Comparison of ENCODE assay signal across 14 cellular contexts in genomic region chr9:133801739-133802138, GRCh38.
DNase-seq lines count a peak whose midpoint lies in the region; ATAC-seq and TF ChIP-seq lines count a peak whose summit lies in the region.
"Had no signal": no experiment of that assay in that cellular context is flagged by ENCODE, and none has a peak within 500 bp of the region (broad histone marks: within the 10 kb centered on the region; RNA-seq: fewer than 3 reads in every experiment).

No MANE protein-coding gene starts in this region.

- H3K36me3 ChIP-seq in NT2/D1 (ENCODE audit: insufficient read depth, insufficient read length, low read length), result peaks cover 56% of the 10 kb centered on the region
- H3K36me3 ChIP-seq in trophoblast cell (ENCODE audit: control insufficient read depth in 1 of 2, insufficient read depth in 2 of 2, low read length in 2 of 2), result peaks cover 89 to 94% of the 10 kb centered on the region in 2 experiments
- H3K36me3 ChIP-seq in mesenchymal stem cell (ENCODE audit: control insufficient read depth in 1 of 2, insufficient read depth in 2 of 2, low read depth in 1 of 2, low read length in 2 of 2), result peaks cover 6 to 100% of the 10 kb centered on the region in 2 experiments

- peaks cover 1% of the 10 kb centered on the region for H3K79me2 ChIP-seq in trophoblast cell (ENCODE audit: control insufficient read depth, insufficient read depth, low read length, poor library complexity)

- TF ChIP-seq CTCF in endothelial cell (IDR thresholded peaks at IDR 0.05; ENCODE audit: unreplicated experiment), result no peak
- TF ChIP-seq CTCF in osteocyte (IDR thresholded peaks at IDR 0.05), result no peak

- H4K91ac ChIP-seq in trophoblast cell (ENCODE audit: low read depth, low read length) (no peak overlapping the region), mesenchymal stem cell (ENCODE audit: low read length) (no peak overlapping the region)

- H3K9me3 Mint-ChIP-seq in endothelial cell (ENCODE audit: unreplicated experiment) (no peaks in the 10 kb centered on the region), osteocyte (ENCODE audit: unreplicated experiment) (no peaks in the 10 kb centered on the region)
- H3K9me3 Mint-ChIP-seq: CD4-positive, alpha-beta memory T cell; H9 had no signal

- H2BK120ac ChIP-seq in trophoblast cell (ENCODE audit: insufficient read depth, low read length, poor library complexity) (no peak overlapping the region), mesenchymal stem cell (ENCODE audit: low read depth, low read length) (no peak overlapping the region)

- H3K27me3 Mint-ChIP-seq in endothelial cell (ENCODE audit: unreplicated experiment) (peaks cover 8% of the 10 kb centered on the region), osteocyte (ENCODE audit: unreplicated experiment) (no peaks in the 10 kb centered on the region)
- H3K27me3 Mint-ChIP-seq: B cell; CD4-positive, alpha-beta memory T cell had no signal

- no peak overlapping the region for H3K4ac ChIP-seq in trophoblast cell (ENCODE audit: low read depth, low read length)
- no peak overlapping the region for H3K4ac ChIP-seq in mesenchymal stem cell (ENCODE audit: low read depth in 1 of 2, low read length in 2 of 2)

- H3K9ac ChIP-seq in NT2/D1 (ENCODE audit: insufficient read length, low read depth) (peak overlapping the region; percentile 17), trophoblast cell (ENCODE audit: low read length) (no peak overlapping the region), mesenchymal stem cell (ENCODE audit: low read length) (no peak overlapping the region)
- H3K9ac ChIP-seq: GM23248 had no signal

- no peaks in the 10 kb centered on the region for H3K27me3 ChIP-seq in NT2/D1 (ENCODE audit: insufficient read depth, insufficient read length)
- H3K27me3 ChIP-seq in trophoblast cell (ENCODE audit: insufficient read depth, low read length), result no peaks in the 10 kb centered on the region
- no peaks in the 10 kb centered on the region for H3K27me3 ChIP-seq in mesenchymal stem cell (ENCODE audit: control insufficient read depth in 1 of 2, insufficient read depth in 1 of 2, low read length in 2 of 2)

- DNase-seq in NT2/D1 (ENCODE audit: low read depth, low spot score), result no peak
- no peak for DNase-seq in endothelial cell (ENCODE audit: low spot score)
- no peak for DNase-seq in trophoblast cell
- no peak for DNase-seq in T-helper 9 cell
- no peak for DNase-seq in osteocyte (ENCODE audit: extremely low spot score, unreplicated experiment)
- DNase-seq in mesenchymal stem cell, result no peak
- DNase-seq: CD4-positive, alpha-beta memory T cell; DMS79; GM23248; H9 had no signal

- H3K4me1 ChIP-seq in NT2/D1 (ENCODE audit: insufficient read depth, insufficient read length) (peaks cover 12% of the 10 kb centered on the region), trophoblast cell (ENCODE audit: control insufficient read depth in 1 of 2, insufficient read depth in 2 of 2, low read length in 2 of 2) (peaks cover 20 to 27% of the 10 kb centered on the region in 2 experiments), mesenchymal stem cell (ENCODE audit: control insufficient read depth, insufficient read depth, low read depth, low read length) (peaks cover 28% of the 10 kb centered on the region)

- H3K4me1 Mint-ChIP-seq in endothelial cell (ENCODE audit: unreplicated experiment) (no peaks in the 10 kb centered on the region), osteocyte (ENCODE audit: unreplicated experiment) (peaks cover 10% of the 10 kb centered on the region)
- H3K4me1 Mint-ChIP-seq: B cell; CD4-positive, alpha-beta memory T cell had no signal

- H3K18ac ChIP-seq in trophoblast cell (ENCODE audit: low read length), result peak overlapping the region; percentile 16
- no peak overlapping the region for H3K18ac ChIP-seq in mesenchymal stem cell (ENCODE audit: low read depth in 1 of 2, low read length in 2 of 2)

- H3K4me3 Mint-ChIP-seq in endothelial cell (ENCODE audit: unreplicated experiment) (no peak overlapping the region), osteocyte (ENCODE audit: unreplicated experiment) (no peak overlapping the region)
- H3K4me3 Mint-ChIP-seq: B cell; CD4-positive, alpha-beta memory T cell; H9 had no signal

- H3K4me2 ChIP-seq in trophoblast cell (ENCODE audit: low read length) (no peak overlapping the region), mesenchymal stem cell (ENCODE audit: low read length, poor library complexity, severe bottlenecking) (no peak overlapping the region)

- H2AK5ac ChIP-seq in trophoblast cell (ENCODE audit: low read length), result no peak overlapping the region
- H2AK5ac ChIP-seq in mesenchymal stem cell (ENCODE audit: low read length, severe bottlenecking), result no peak overlapping the region

- H3K14ac ChIP-seq in trophoblast cell (ENCODE audit: low read length), result no peak overlapping the region
- H3K14ac ChIP-seq in mesenchymal stem cell (ENCODE audit: low read length in 2 of 2), result no peak overlapping the region

- WGBS in trophoblast cell (ENCODE audit: extremely low coverage, insufficient coverage, insufficient read length), result no CpG with 5 or more reads among the region's 10 CpGs
- WGBS in mesenchymal stem cell, result 95% methylated on average over 10 of the region's 10 CpGs

- no peak overlapping the region for H3K27ac ChIP-seq in trophoblast cell (ENCODE audit: low read depth, low read length)
- H3K27ac ChIP-seq in mesenchymal stem cell (ENCODE audit: low read length, poor library complexity, severe bottlenecking), result no peak overlapping the region
- H3K27ac ChIP-seq: C4-2B, GM23248 had no signal

- H3K27ac Mint-ChIP-seq in endothelial cell (ENCODE audit: unreplicated experiment) (peak overlapping the region; percentile 12), osteocyte (ENCODE audit: unreplicated experiment) (no peak overlapping the region)
- H3K27ac Mint-ChIP-seq: B cell; CD4-positive, alpha-beta memory T cell had no signal

- H2BK15ac ChIP-seq in mesenchymal stem cell (ENCODE audit: low read depth, poor library complexity, severe bottlenecking), result no peak overlapping the region

- H3K23ac ChIP-seq in trophoblast cell (ENCODE audit: low read length) (no peak overlapping the region), mesenchymal stem cell (ENCODE audit: low read length in 2 of 2) (no peak overlapping the region)

- H3K79me1 ChIP-seq in trophoblast cell (ENCODE audit: low read length) (peaks cover 3% of the 10 kb centered on the region), mesenchymal stem cell (replicated peaks; ENCODE audit: low read length, poor library complexity, severe bottlenecking) (peaks cover 65% of the 10 kb centered on the region)

- H4K8ac ChIP-seq in trophoblast cell (ENCODE audit: low read depth, low read length), result no peak overlapping the region
- no peak overlapping the region for H4K8ac ChIP-seq in mesenchymal stem cell (ENCODE audit: low read length)

- no peak overlapping the region for H4K12ac ChIP-seq in trophoblast cell (ENCODE audit: low read depth, low read length)

- H3K9me3 ChIP-seq in NT2/D1 (ENCODE audit: insufficient read depth, low read length), result no peaks in the 10 kb centered on the region
- peaks cover 2% of the 10 kb centered on the region for H3K9me3 ChIP-seq in trophoblast cell (ENCODE audit: insufficient read depth, low read depth, low read length)
- no peaks in the 10 kb centered on the region for H3K9me3 ChIP-seq in mesenchymal stem cell (ENCODE audit: control insufficient read depth, low read length)

- H2BK12ac ChIP-seq in trophoblast cell (ENCODE audit: low read length) (no peak overlapping the region), mesenchymal stem cell (ENCODE audit: low read length in 2 of 2) (no peak overlapping the region)

- no peak overlapping the region for H2AFZ ChIP-seq in trophoblast cell (ENCODE audit: insufficient read depth, low read length, poor library complexity)
- no peak overlapping the region for H2AFZ ChIP-seq in mesenchymal stem cell (ENCODE audit: low read depth, low read length)
- H2AFZ ChIP-seq: GM23248 had no signal

- no peak overlapping the region for H2BK5ac ChIP-seq in trophoblast cell (ENCODE audit: low read depth, low read length, poor library complexity)
- no peak overlapping the region for H2BK5ac ChIP-seq in mesenchymal stem cell (ENCODE audit: low read depth, low read length, poor library complexity, severe bottlenecking)

- H3K4me3 ChIP-seq in NT2/D1 (ENCODE audit: insufficient read length, low read depth), result no peak overlapping the region
- H3K4me3 ChIP-seq in trophoblast cell (ENCODE audit: low read depth, low read length), result no peak overlapping the region
- no peak overlapping the region for H3K4me3 ChIP-seq in mesenchymal stem cell (ENCODE audit: insufficient read depth in 1 of 2, low read depth in 1 of 2, low read length in 2 of 2)
- H3K4me3 ChIP-seq: GM12878, GM23248 had no signal

- H3K36me3 Mint-ChIP-seq in endothelial cell (ENCODE audit: low read depth, unreplicated experiment) (peaks cover 10% of the 10 kb centered on the region), osteocyte (ENCODE audit: unreplicated experiment) (peaks cover 2% of the 10 kb centered on the region)
- H3K36me3 Mint-ChIP-seq: CD4-positive, alpha-beta memory T cell had no signal

- ATAC-seq in HG03460 (IDR thresholded peaks at IDR 0.05; ENCODE audit: unreplicated experiment), result no peak
- ATAC-seq: GM12878 had no signal
